In the genomic region with DNA sequence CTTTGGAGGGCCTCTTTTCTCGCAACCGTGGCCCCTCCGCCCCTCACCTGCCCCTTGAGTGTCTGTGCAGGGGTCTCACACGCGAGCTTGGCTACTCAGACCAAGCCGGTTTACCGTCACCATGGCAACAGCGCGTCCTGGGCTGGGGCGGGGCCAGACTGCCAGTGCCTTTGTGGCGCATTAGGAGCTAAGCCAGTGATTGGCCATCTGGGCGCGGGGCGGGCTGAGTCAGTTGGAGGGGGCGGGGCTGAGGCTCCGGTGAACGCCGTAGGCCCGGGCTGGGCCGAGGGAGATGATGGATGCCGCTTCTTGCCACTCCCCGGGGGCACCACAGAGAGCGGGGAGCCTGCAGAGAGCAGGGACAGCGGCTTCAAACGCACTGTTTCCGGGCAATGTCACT, we compare ENCODE assay signal across 8 cellular contexts. TPM values are rescaled to one million over a fixed set of nuclear protein-coding genes. Genes with fewer than 3 reads are reported as not detected.
DNase-seq lines count a peak whose midpoint lies in the region; ATAC-seq and TF ChIP-seq lines count a peak whose summit lies in the region.

No MANE protein-coding gene starts in this region.

- H3K27ac Mint-ChIP-seq in activated B cell treated with CpG ODN at 0.5 μM for 24 hours (no peak overlapping the region), MCF 10A (ENCODE audit: low read depth, unreplicated experiment) (no peak overlapping the region), type B pancreatic cell (peak overlapping the region; percentile 84)

- H3K27me3 Mint-ChIP-seq in activated B cell treated with CpG ODN at 0.5 μM for 24 hours (peaks cover 24% of the 10 kb centered on the region), MCF 10A (ENCODE audit: insufficient read depth, unreplicated experiment) (no peaks in the 10 kb centered on the region), type B pancreatic cell (peaks cover under 1% of the 10 kb centered on the region)

- no peaks in the 10 kb centered on the region for H3K9me3 Mint-ChIP-seq in activated B cell treated with CpG ODN at 0.5 μM for 24 hours
- no peaks in the 10 kb centered on the region for H3K9me3 Mint-ChIP-seq in MCF 10A (ENCODE audit: unreplicated experiment)
- no peaks in the 10 kb centered on the region for H3K9me3 Mint-ChIP-seq in type B pancreatic cell

- H3K4me1 Mint-ChIP-seq in activated B cell treated with CpG ODN at 0.5 μM for 24 hours, result peaks cover 11% of the 10 kb centered on the region
- no peaks in the 10 kb centered on the region for H3K4me1 Mint-ChIP-seq in MCF 10A (ENCODE audit: insufficient read depth, unreplicated experiment)
- H3K4me1 Mint-ChIP-seq in type B pancreatic cell (ENCODE audit: unreplicated experiment), result peaks cover 23% of the 10 kb centered on the region

- TF ChIP-seq CTCF in activated B cell treated with CpG ODN at 0.5 μM for 24 hours (IDR thresholded peaks at IDR 0.05), result no peak
- no peak for TF ChIP-seq CTCF in MCF 10A (IDR thresholded peaks at IDR 0.05; ENCODE audit: unreplicated experiment)
- TF ChIP-seq CTCF in type B pancreatic cell (conservative IDR thresholded peaks at IDR 0.05), result no peak

- intact Hi-C loops in activated B cell treated with CpG ODN at 0.5 μM for 24 hours (cut with micrococcal nuclease) (no loop called here), MCF 10A (cut with micrococcal nuclease) (no loop called here)

- BruUV-seq in MCF 10A (replicated peaks; lab: Mats Ljungman, UMichigan), result no TSS peak

- H3K36me3 Mint-ChIP-seq in activated B cell treated with CpG ODN at 0.5 μM for 24 hours (ENCODE audit: low read depth), result no peaks in the 10 kb centered on the region
- no peaks in the 10 kb centered on the region for H3K36me3 Mint-ChIP-seq in MCF 10A (ENCODE audit: insufficient read depth, unreplicated experiment)
- no peaks in the 10 kb centered on the region for H3K36me3 Mint-ChIP-seq in type B pancreatic cell

- POLR2A ChIA-PET in activated B cell treated with CpG ODN at 0.5 μM for 24 hours (lab: Charles Lee), result no interaction called here
- POLR2A ChIA-PET in MCF 10A (lab: Yijun Ruan, JAX), result no interaction called here

- ATAC-seq in HG03045 (IDR thresholded peaks at IDR 0.05; ENCODE audit: unreplicated experiment) (peak; percentile 51), activated B cell treated with CpG ODN at 0.5 μM for 24 hours (ENCODE audit: low read depth) (peak; percentile 98)

- peak; percentile 74 for DNase-seq in DMS53 treated with DMSO at 0.1 percent for 48 hours (lab: John Stamatoyannopoulos, UW; ENCODE audit: unreplicated experiment)
- DNase-seq in activated B cell treated with CpG ODN at 0.5 μM for 24 hours, result peak; percentile 40
- DNase-seq in MCF 10A (ENCODE audit: unreplicated experiment), result peak; percentile 16
- DNase-seq in hippocampal formation (lab: John Stamatoyannopoulos, UW), result peak; percentile 93 to 94
- DNase-seq in pulmonary artery endothelial cell (ENCODE audit: low read depth, low spot score), result peak; percentile 26
- DNase-seq in type B pancreatic cell (ENCODE audit: extremely low spot score, unreplicated experiment), result peak; percentile 93
- no peak for DNase-seq in NCI-H1417 treated with DMSO at 0.1 percent for 48 hours (lab: John Stamatoyannopoulos, UW)

- CTCF ChIA-PET in activated B cell treated with CpG ODN at 0.5 μM for 24 hours (lab: Charles Lee), result no interaction called here
- CTCF ChIA-PET in MCF 10A (lab: Yijun Ruan, JAX), result interaction anchor here (3.3 kb wide), 1 partner anchor 30 kb away, joined by 17 read pairs; no protein-coding TSS in a partner anchor

- H3K4me3 Mint-ChIP-seq in activated B cell treated with CpG ODN at 0.5 μM for 24 hours (peak overlapping the region; percentile 20), MCF 10A (ENCODE audit: unreplicated experiment) (no peak overlapping the region), type B pancreatic cell (peak overlapping the region; percentile 80)

RNA-seq across cellular contexts. Expression of gene FXYD4, which starts 48.7 kb away (rescaled TPM):
- total RNA-seq in activated B cell treated with CpG ODN at 0.5 μM for 24 hours (not detected in 2 replicates), MCF 10A (2022) (not detected in 2 replicates), pulmonary artery endothelial cell (not detected in 2 replicates), type B pancreatic cell (ENCODE audit: low replicate concordance) (0.97 and 3.1 TPM in 2 replicates)

RNA-seq across cellular contexts. Expression of gene RASGEF1A, which starts 55.9 kb away (rescaled TPM):
- 1.7 and 1.8 TPM in 2 replicates for total RNA-seq in activated B cell treated with CpG ODN at 0.5 μM for 24 hours
- total RNA-seq in MCF 10A (2022), result not detected in 2 replicates
- total RNA-seq in pulmonary artery endothelial cell, result 0.42 and 0.53 TPM in 2 replicates
- total RNA-seq in type B pancreatic cell (ENCODE audit: low replicate concordance), result 0.90 and 1.3 TPM in 2 replicates
